In the genomic region with DNA sequence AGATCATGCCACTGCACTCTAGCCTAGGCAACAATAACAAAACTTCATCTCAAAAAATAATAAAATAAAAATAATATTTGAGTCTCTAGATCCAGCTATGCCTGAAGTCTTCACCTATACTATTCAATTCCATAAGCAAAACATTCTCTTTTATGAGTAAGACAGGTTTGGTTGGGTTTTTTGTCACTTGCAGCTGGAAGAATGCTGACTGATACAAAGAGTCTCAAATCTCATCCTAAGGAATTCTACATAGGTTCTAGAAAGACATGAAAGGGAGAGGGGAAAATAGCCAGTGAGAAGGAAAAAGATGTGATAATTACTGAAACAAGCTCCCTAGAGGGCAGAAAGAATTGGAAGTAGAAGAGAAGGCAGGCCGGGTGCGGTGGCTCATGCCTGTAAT, we compare ENCODE assay signal across 16 cellular contexts. TPM values are rescaled to one million over a fixed set of nuclear protein-coding genes. Genes with fewer than 3 reads are reported as not detected.
DNase-seq lines count a peak whose midpoint lies in the region; ATAC-seq and TF ChIP-seq lines count a peak whose summit lies in the region.
"Had no signal": no experiment of that assay in that cellular context is flagged by ENCODE, and none has a peak within 500 bp of the region (broad histone marks: within the 10 kb centered on the region; RNA-seq: fewer than 3 reads in every experiment).

No MANE protein-coding gene starts in this region.

- H3K9me3 Mint-ChIP-seq in WTC11 = peaks cover 3% of the 10 kb centered on the region; the same call in 1 of the 2 replicates
- no peaks in the 10 kb centered on the region for H3K9me3 Mint-ChIP-seq in mesothelial cell of epicardium
- H3K9me3 Mint-ChIP-seq: CD8-positive, alpha-beta T cell had no signal

- CTCF ChIA-PET in HEK293 (lab: Yijun Ruan, JAX) = no interaction called here
- CTCF ChIA-PET in WTC11 (lab: Charles Lee) = interaction anchor here (0.6 to 1.8 kb wide), 2 partner anchors 50 to 516 kb away, joined by 3 to 5 read pairs; no protein-coding TSS in a partner anchor

- ATAC-seq in WTC11 (no peak), HG03196 (IDR thresholded peaks at IDR 0.05; ENCODE audit: unreplicated experiment) (no peak)
- ATAC-seq: CD8-positive, alpha-beta T cell had no signal

- H3K4me3 ChIP-seq in HEK293 (ENCODE audit: low read depth, low read length) = no peak overlapping the region
- H3K4me3 ChIP-seq: BLaER1, HAP-1 had no signal

- no peaks in the 10 kb centered on the region; a peak in 1 of 3 replicates for H3K36me3 ChIP-seq in HEK293 (ENCODE audit: control insufficient read depth in 2 of 2, insufficient read depth in 1 of 2, low read length in 2 of 2)
- H3K36me3 ChIP-seq: BLaER1, HAP-1 had no signal

- H3K9me3 ChIP-seq in HEK293 (ENCODE audit: control insufficient read depth, insufficient read depth, low read depth, low read length) = no peaks in the 10 kb centered on the region
- H3K9me3 ChIP-seq: BLaER1, Caco-2, HAP-1 had no signal

- H3K27me3 Mint-ChIP-seq in WTC11 (ENCODE audit: low read depth) (no peaks in the 10 kb centered on the region), mesothelial cell of epicardium (ENCODE audit: low read depth) (no peaks in the 10 kb centered on the region)

- no peak overlapping the region for H3K4me3 Mint-ChIP-seq in WTC11
- H3K4me3 Mint-ChIP-seq in mesothelial cell of epicardium = no peak overlapping the region
- H3K4me3 Mint-ChIP-seq: B cell; CD4-positive, CD25-positive, alpha-beta regulatory T cell; CD8-positive, alpha-beta T cell had no signal

- no peak for DNase-seq in WTC11 (ENCODE audit: low spot score)
- DNase-seq in mesothelial cell of epicardium (ENCODE audit: low spot score in 2 of 2, unreplicated experiment in 2 of 2) = no peak
- no peak for DNase-seq in NCI-H1092 (lab: John Stamatoyannopoulos, UW)
- DNase-seq in AG20443 (ENCODE audit: low spot score) = no peak
- DNase-seq: Caco-2; CD8-positive, alpha-beta T cell; DMS153; DND-41; GOT3 had no signal

- POLR2A ChIA-PET in HEK293 (lab: Yijun Ruan, JAX) = no interaction called here
- POLR2A ChIA-PET in WTC11 (lab: Charles Lee) = interaction anchor here (0.7 kb wide), 1 partner anchor 132 kb away, joined by 11 read pairs; no protein-coding TSS in a partner anchor

- no peak overlapping the region for H3K27ac ChIP-seq in HEK293 (ENCODE audit: extremely low read depth, low read depth, low read length)
- H3K27ac ChIP-seq: BLaER1, C4-2B had no signal

- TF ChIP-seq CTCF in HEK293 (tag by site-specific recombination; IDR thresholded peaks at IDR 0.05) (no peak), WTC11 (IDR thresholded peaks at IDR 0.05) (no peak), mesothelial cell of epicardium (IDR thresholded peaks at IDR 0.05; ENCODE audit: unreplicated experiment) (no peak)

- H3K36me3 Mint-ChIP-seq in WTC11 (no peaks in the 10 kb centered on the region), mesothelial cell of epicardium (no peaks in the 10 kb centered on the region)
- H3K36me3 Mint-ChIP-seq: CD4-positive, CD25-positive, alpha-beta regulatory T cell; CD8-positive, alpha-beta T cell had no signal

- H3K4me1 ChIP-seq in HEK293 (ENCODE audit: control insufficient read depth, insufficient read depth, low read length) = peaks cover 10% of the 10 kb centered on the region
- H3K4me1 ChIP-seq: BLaER1 had no signal

- H3K27ac Mint-ChIP-seq in WTC11 (peak overlapping the region; percentile 80), mesothelial cell of epicardium (peak overlapping the region; percentile 39)
- H3K27ac Mint-ChIP-seq: B cell; CD8-positive, alpha-beta T cell had no signal

- H3K4me1 Mint-ChIP-seq in WTC11 (peaks cover 16% of the 10 kb centered on the region), mesothelial cell of epicardium (peaks cover 21% of the 10 kb centered on the region)
- H3K4me1 Mint-ChIP-seq: B cell had no signal

TF ChIP-seq in HEK293, 187 proteins besides CTCF, POLR2A, EP300 and RAD21:
- TF ChIP-seq, protein P1, sequence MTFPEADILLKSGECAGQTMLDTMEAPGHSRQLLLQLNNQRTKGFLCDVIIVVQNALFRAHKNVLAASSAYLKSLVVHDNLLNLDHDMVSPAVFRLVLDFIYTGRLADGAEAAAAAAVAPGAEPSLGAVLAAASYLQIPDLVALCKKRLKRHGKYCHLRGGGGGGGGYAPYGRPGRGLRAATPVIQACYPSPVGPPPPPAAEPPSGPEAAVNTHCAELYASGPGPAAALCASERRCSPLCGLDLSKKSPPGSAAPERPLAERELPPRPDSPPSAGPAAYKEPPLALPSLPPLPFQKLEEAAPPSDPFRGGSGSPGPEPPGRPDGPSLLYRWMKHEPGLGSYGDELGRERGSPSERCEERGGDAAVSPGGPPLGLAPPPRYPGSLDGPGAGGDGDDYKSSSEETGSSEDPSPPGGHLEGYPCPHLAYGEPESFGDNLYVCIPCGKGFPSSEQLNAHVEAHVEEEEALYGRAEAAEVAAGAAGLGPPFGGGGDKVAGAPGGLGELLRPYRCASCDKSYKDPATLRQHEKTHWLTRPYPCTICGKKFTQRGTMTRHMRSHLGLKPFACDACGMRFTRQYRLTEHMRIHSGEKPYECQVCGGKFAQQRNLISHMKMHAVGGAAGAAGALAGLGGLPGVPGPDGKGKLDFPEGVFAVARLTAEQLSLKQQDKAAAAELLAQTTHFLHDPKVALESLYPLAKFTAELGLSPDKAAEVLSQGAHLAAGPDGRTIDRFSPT (tag by site-specific recombination; IDR thresholded peaks at IDR 0.05) = no peak
- TF ChIP-seq ZNF138 (tag by site-specific recombination; IDR thresholded peaks at IDR 0.05; ENCODE audit: borderline replicate concordance) (no peak), RBAK (tag by site-specific recombination; IDR thresholded peaks at IDR 0.05) (peak; percentile 53; the same call in 1 of the 2 replicates), ZXDB (tag by site-specific recombination; IDR thresholded peaks at IDR 0.05) (no peak), IKZF3 (tag by site-specific recombination; IDR thresholded peaks at IDR 0.05) (no peak)

TF ChIP-seq in WTC11, 78 proteins besides CTCF, POLR2A, EP300 and RAD21 (continues in another document):
- TF ChIP-seq CBFB (CRISPR knock-in tag; IDR thresholded peaks at IDR 0.05; ENCODE audit: low read depth) (no peak), ZNF263 (CRISPR knock-in tag; IDR thresholded peaks at IDR 0.05; ENCODE audit: low read depth) (no peak)
- TF ChIP-seq, protein P2, sequence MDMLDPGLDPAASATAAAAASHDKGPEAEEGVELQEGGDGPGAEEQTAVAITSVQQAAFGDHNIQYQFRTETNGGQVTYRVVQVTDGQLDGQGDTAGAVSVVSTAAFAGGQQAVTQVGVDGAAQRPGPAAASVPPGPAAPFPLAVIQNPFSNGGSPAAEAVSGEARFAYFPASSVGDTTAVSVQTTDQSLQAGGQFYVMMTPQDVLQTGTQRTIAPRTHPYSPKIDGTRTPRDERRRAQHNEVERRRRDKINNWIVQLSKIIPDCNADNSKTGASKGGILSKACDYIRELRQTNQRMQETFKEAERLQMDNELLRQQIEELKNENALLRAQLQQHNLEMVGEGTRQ (CRISPR knock-in tag; IDR thresholded peaks at IDR 0.05) = no peak
- TF ChIP-seq, protein P3, sequence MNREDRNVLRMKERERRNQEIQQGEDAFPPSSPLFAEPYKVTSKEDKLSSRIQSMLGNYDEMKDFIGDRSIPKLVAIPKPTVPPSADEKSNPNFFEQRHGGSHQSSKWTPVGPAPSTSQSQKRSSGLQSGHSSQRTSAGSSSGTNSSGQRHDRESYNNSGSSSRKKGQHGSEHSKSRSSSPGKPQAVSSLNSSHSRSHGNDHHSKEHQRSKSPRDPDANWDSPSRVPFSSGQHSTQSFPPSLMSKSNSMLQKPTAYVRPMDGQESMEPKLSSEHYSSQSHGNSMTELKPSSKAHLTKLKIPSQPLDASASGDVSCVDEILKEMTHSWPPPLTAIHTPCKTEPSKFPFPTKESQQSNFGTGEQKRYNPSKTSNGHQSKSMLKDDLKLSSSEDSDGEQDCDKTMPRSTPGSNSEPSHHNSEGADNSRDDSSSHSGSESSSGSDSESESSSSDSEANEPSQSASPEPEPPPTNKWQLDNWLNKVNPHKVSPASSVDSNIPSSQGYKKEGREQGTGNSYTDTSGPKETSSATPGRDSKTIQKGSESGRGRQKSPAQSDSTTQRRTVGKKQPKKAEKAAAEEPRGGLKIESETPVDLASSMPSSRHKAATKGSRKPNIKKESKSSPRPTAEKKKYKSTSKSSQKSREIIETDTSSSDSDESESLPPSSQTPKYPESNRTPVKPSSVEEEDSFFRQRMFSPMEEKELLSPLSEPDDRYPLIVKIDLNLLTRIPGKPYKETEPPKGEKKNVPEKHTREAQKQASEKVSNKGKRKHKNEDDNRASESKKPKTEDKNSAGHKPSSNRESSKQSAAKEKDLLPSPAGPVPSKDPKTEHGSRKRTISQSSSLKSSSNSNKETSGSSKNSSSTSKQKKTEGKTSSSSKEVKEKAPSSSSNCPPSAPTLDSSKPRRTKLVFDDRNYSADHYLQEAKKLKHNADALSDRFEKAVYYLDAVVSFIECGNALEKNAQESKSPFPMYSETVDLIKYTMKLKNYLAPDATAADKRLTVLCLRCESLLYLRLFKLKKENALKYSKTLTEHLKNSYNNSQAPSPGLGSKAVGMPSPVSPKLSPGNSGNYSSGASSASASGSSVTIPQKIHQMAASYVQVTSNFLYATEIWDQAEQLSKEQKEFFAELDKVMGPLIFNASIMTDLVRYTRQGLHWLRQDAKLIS (CRISPR knock-in tag; IDR thresholded peaks at IDR 0.05; ENCODE audit: borderline replicate concordance) = no peak
- TF ChIP-seq, protein P4, sequence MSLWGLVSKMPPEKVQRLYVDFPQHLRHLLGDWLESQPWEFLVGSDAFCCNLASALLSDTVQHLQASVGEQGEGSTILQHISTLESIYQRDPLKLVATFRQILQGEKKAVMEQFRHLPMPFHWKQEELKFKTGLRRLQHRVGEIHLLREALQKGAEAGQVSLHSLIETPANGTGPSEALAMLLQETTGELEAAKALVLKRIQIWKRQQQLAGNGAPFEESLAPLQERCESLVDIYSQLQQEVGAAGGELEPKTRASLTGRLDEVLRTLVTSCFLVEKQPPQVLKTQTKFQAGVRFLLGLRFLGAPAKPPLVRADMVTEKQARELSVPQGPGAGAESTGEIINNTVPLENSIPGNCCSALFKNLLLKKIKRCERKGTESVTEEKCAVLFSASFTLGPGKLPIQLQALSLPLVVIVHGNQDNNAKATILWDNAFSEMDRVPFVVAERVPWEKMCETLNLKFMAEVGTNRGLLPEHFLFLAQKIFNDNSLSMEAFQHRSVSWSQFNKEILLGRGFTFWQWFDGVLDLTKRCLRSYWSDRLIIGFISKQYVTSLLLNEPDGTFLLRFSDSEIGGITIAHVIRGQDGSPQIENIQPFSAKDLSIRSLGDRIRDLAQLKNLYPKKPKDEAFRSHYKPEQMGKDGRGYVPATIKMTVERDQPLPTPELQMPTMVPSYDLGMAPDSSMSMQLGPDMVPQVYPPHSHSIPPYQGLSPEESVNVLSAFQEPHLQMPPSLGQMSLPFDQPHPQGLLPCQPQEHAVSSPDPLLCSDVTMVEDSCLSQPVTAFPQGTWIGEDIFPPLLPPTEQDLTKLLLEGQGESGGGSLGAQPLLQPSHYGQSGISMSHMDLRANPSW (CRISPR knock-in tag; conservative IDR thresholded peaks at IDR 0.05; ENCODE audit: low read depth) = no peak

RNA-seq across cellular contexts. Expression of a gene that starts 30.4 kb away (rescaled TPM):
- total RNA-seq in WTC11 (2021) (15.1 to 17.9 TPM (median 15.2 TPM) in 3 replicates), mesothelial cell of epicardium (9.2 to 11.7 TPM (median 9.9 TPM) in 3 replicates)

RNA-seq across cellular contexts. Expression of a gene that starts 39.1 kb away (rescaled TPM):
- total RNA-seq in WTC11 (2021) (22.3 to 38.1 TPM (median 23.3 TPM) in 3 replicates), mesothelial cell of epicardium (19.4 to 21.4 TPM (median 21.1 TPM) in 3 replicates)
